31 cellular contexts compared by ENCODE assay signal in genomic region chr14:64461221-64461620, GRCh38.
"Had no signal": no experiment of that assay in that cellular context is flagged by ENCODE, and none has a peak within 500 bp of the region (broad histone marks: within the 10 kb centered on the region; RNA-seq: fewer than 3 reads in every experiment).

No MANE protein-coding gene starts in this region.

- H3K36me3 ChIP-seq: colonic mucosa, ovary, thyroid gland had no signal

- ATAC-seq: activated CD4-positive, CD25-positive, alpha-beta regulatory T cell treated with anti-CD3 and anti-CD28 coated beads, Interleukin-2, amount 50 U/mL, for 24 hours; gastrocnemius medialis; left ventricle myocardium superior; sciatic nerve; stimulated activated naive CD8-positive, alpha-beta T cell treated with anti-CD3 and anti-CD28 coated beads, Interleukin-15, amount 100 ng/mL, for 72 hours had no signal

- H3K27me3 Mint-ChIP-seq: activated naive CD4-positive, alpha-beta T cell treated with anti-CD3 and anti-CD28 coated beads, Interleukin-2, amount 50 U/mL, for 24 hours; stimulated activated naive CD8-positive, alpha-beta T cell treated with anti-CD3 and anti-CD28 coated beads, Interleukin-15, amount 100 ng/mL, for 72 hours had no signal

- H2AFZ ChIP-seq: hepatocyte had no signal

- DNase-seq: activated CD4-positive, alpha-beta memory T cell treated with anti-CD3 and anti-CD28 coated beads, Interleukin-2, amount 10 ng/mL, durations not matched to agents 7 days and 5 days; activated CD4-positive, alpha-beta T cell treated with anti-CD3 and anti-CD28 coated beads for 48 hours; activated gamma-delta T cell; anterior cingulate cortex; cerebellar nuclear complex; colonic mucosa; dorsolateral prefrontal cortex; effector memory CD4-positive, alpha-beta T cell; gastrocnemius medialis; glutamatergic neuron; islet precursor cell; left ventricle myocardium superior; ovary; retina; stimulated activated CD4-positive, alpha-beta T cell treated with anti-CD3 and anti-CD28 coated beads, Interleukin-12 subunit alpha, Interleukin-12 subunit beta, amount 100 ng/mL, for 4 hours; stimulated activated CD4-positive, alpha-beta T cell treated with anti-CD3 and anti-CD28 coated beads, Interleukin-4, amount 100 ng/mL, for 1 hour; stimulated activated naive CD8-positive, alpha-beta T cell treated with anti-CD3 and anti-CD28 coated beads, Interleukin-15, amount 100 ng/mL, for 72 hours; substantia nigra; T-helper 1 cell; T1000; thyroid gland; upper lobe of left lung; WERI-Rb-1 had no signal

- H3K27me3 ChIP-seq: colonic mucosa, dorsolateral prefrontal cortex, gastrocnemius medialis, hepatocyte, ovary, thyroid gland, vagina had no signal

- H3K27ac ChIP-seq: colonic mucosa, dorsolateral prefrontal cortex, gastrocnemius medialis, hepatocyte, ovary, skin epidermis, thyroid gland, upper lobe of left lung, vagina, WERI-Rb-1 had no signal

- H3K9me3 ChIP-seq: colonic mucosa, gastrocnemius medialis, ovary, thyroid gland, upper lobe of left lung, vagina had no signal

- H3K4me2 ChIP-seq: hepatocyte had no signal

- H3K9me3 Mint-ChIP-seq: activated CD4-positive, alpha-beta memory T cell treated with anti-CD3 and anti-CD28 coated beads, Interleukin-2, amount 10 ng/mL, durations not matched to agents 7 days and 5 days; activated naive CD4-positive, alpha-beta T cell treated with anti-CD3 and anti-CD28 coated beads, Interleukin-2, amount 50 U/mL, for 24 hours; nephron; stimulated activated naive CD8-positive, alpha-beta T cell treated with anti-CD3 and anti-CD28 coated beads, Interleukin-15, amount 100 ng/mL, for 72 hours had no signal

- H3K4me3 Mint-ChIP-seq: activated CD4-positive, alpha-beta memory T cell treated with anti-CD3 and anti-CD28 coated beads, Interleukin-2, amount 10 ng/mL, durations not matched to agents 7 days and 5 days; activated naive CD4-positive, alpha-beta T cell treated with anti-CD3 and anti-CD28 coated beads, Interleukin-2, amount 50 U/mL, for 24 hours; nephron; stimulated activated naive CD8-positive, alpha-beta T cell treated with anti-CD3 and anti-CD28 coated beads, Interleukin-15, amount 100 ng/mL, for 72 hours had no signal

- H3K4me1 ChIP-seq: colonic mucosa had no signal

- H3K79me2 ChIP-seq: hepatocyte had no signal

- H3K27ac Mint-ChIP-seq: activated CD4-positive, alpha-beta memory T cell treated with anti-CD3 and anti-CD28 coated beads, Interleukin-2, amount 10 ng/mL, durations not matched to agents 7 days and 5 days; activated naive CD4-positive, alpha-beta T cell treated with anti-CD3 and anti-CD28 coated beads, Interleukin-2, amount 50 U/mL, for 24 hours; nephron; progenitor cell of endocrine pancreas; stimulated activated naive CD8-positive, alpha-beta T cell treated with anti-CD3 and anti-CD28 coated beads, Interleukin-15, amount 100 ng/mL, for 72 hours had no signal

- H3K4me3 ChIP-seq: colonic mucosa, dorsolateral prefrontal cortex, gastrocnemius medialis, hepatocyte, ovary, skin epidermis, thyroid gland, upper lobe of left lung, vagina had no signal
